12 cellular contexts compared by ENCODE assay signal in the genomic region with DNA sequence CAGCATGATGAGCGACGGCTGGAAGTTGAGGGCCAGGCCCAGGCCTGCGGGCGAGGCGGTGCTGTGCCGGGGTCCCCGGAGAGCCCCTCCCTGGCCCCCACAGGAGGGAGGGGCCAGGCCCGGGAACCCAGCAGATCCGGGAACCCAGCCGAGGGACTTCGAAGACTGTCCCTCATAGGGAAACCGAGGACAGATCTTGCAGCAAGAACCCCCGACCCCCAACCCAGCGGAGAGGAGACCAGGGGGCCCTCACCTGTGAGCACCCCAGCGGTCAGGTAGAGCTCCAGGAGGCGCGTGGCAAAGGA. TPM values are rescaled to one million over a fixed set of nuclear protein-coding genes. Genes with fewer than 3 reads are reported as not detected.
DNase-seq lines count a peak whose midpoint lies in the region; ATAC-seq and TF ChIP-seq lines count a peak whose summit lies in the region.
"Had no signal": no experiment of that assay in that cellular context is flagged by ENCODE, and none has a peak within 500 bp of the region (broad histone marks: within the 10 kb centered on the region; RNA-seq: fewer than 3 reads in every experiment).

No MANE protein-coding gene starts in this region.

- intact Hi-C loops in ascending aorta (cut with DNase I) = no loop called here

- peak overlapping the region; percentile 39 for H3K4me3 ChIP-seq in BLaER1
- H3K4me3 ChIP-seq in ascending aorta = peak overlapping the region; percentile 51 to 66
- peak overlapping the region; percentile 64 for H3K4me3 ChIP-seq in skeletal muscle satellite cell (ENCODE audit: low read length)

- H3K9me3 ChIP-seq in BLaER1 (no peaks in the 10 kb centered on the region), ascending aorta (no peaks in the 10 kb centered on the region), skeletal muscle satellite cell (replicated peaks; ENCODE audit: low read length) (no peaks in the 10 kb centered on the region)

- TF ChIP-seq CTCF in ascending aorta (IDR thresholded peaks at IDR 0.05) = no peak

- H3K4me1 ChIP-seq in BLaER1 (peaks cover 60% of the 10 kb centered on the region), ascending aorta (peaks cover 0 to 16% of the 10 kb centered on the region in 2 donors), skeletal muscle satellite cell (ENCODE audit: control insufficient read depth, insufficient read depth, low read length) (peaks cover 12% of the 10 kb centered on the region)

- H3K9ac ChIP-seq in BLaER1 (no peak overlapping the region), skeletal muscle satellite cell (ENCODE audit: low read depth, low read length) (no peak overlapping the region)

- H3K27me3 ChIP-seq in BLaER1 (peaks cover 49% of the 10 kb centered on the region), ascending aorta (no peaks in the 10 kb centered on the region), layer of hippocampus (ENCODE audit: control insufficient read depth, insufficient read depth, low read length) (no peaks in the 10 kb centered on the region), skeletal muscle satellite cell (ENCODE audit: control insufficient read depth, insufficient read depth, low read length) (peaks cover 15% of the 10 kb centered on the region)

- H3K4me2 ChIP-seq in BLaER1 (peak overlapping the region; percentile 61), skeletal muscle satellite cell (ENCODE audit: low read length) (peak overlapping the region; percentile 89)

- peaks cover 8% of the 10 kb centered on the region; the same call in 1 of the 2 replicates for H4K20me1 ChIP-seq in BLaER1

- ATAC-seq in GM21447 (IDR thresholded peaks at IDR 0.05; ENCODE audit: unreplicated experiment) = no peak

- H3K27ac ChIP-seq in BLaER1 (no peak overlapping the region), ascending aorta (peak overlapping the region; percentile 45 to 60), layer of hippocampus (ENCODE audit: low read depth, low read length) (peak overlapping the region; percentile 46)

- DNase-seq in ascending aorta (ENCODE audit: low spot score in 2 of 2) (no peak), NCI-H510A (lab: John Stamatoyannopoulos, UW) (no peak), GF-D8 (lab: John Stamatoyannopoulos, UW) (no peak), activated gamma-delta T cell (lab: John Stamatoyannopoulos, UW) (no peak)
- DNase-seq: activated naive CD4-positive, alpha-beta T cell treated with anti-CD3 and anti-CD28 coated beads, Interleukin-2, amount 50 U/mL, for 16 hours; CD8-positive, alpha-beta memory T cell; effector memory CD4-positive, alpha-beta T cell; T-cell had no signal

- H3K36me3 ChIP-seq in BLaER1 (no peaks in the 10 kb centered on the region), ascending aorta (no peaks in the 10 kb centered on the region), skeletal muscle satellite cell (ENCODE audit: insufficient read depth, low read length) (no peaks in the 10 kb centered on the region)

RNA-seq across cellular contexts. Expression of a gene that starts 2.4 kb away (rescaled TPM):
- total RNA-seq in ascending aorta = not detected
- under 0.01 TPM in 1 of 2 replicates, not detected in the other for total RNA-seq in skeletal muscle satellite cell (2012; rRNA removed)

RNA-seq across cellular contexts. Expression of a gene that starts 24.4 kb away (rescaled TPM):
- 88.1 TPM for total RNA-seq in ascending aorta
- 4.8 and 5.6 TPM in 2 replicates for total RNA-seq in skeletal muscle satellite cell (2012; rRNA removed)

RNA-seq across cellular contexts. Expression of a gene that starts 28.9 kb away (rescaled TPM):
- not detected for total RNA-seq in ascending aorta
- 2.3 and 5.5 TPM in 2 replicates for total RNA-seq in skeletal muscle satellite cell (2012; rRNA removed)
